ENCODE assay signal across 8 cellular contexts in genomic region chr6:44072959-44073611, GRCh38. TPM values are rescaled to one million over a fixed set of nuclear protein-coding genes. Genes with fewer than 3 reads are reported as not detected.
A peak's percentile ranks its signal among the peaks of the same experiment; 100 is the strongest.
DNase-seq lines count a peak whose midpoint lies in the region; ATAC-seq and TF ChIP-seq lines count a peak whose summit lies in the region.

No MANE protein-coding gene starts in this region.

- TF ChIP-seq CTCF in heart right ventricle (IDR thresholded peaks at IDR 0.05): no peak

- ATAC-seq in heart right ventricle: peak; percentile 70 to 80 (median 72)

- intact Hi-C loops in heart right ventricle (cut with DNase I): loop anchor here in 5 of 10 donors (2.0 to 10.0 kb wide), 10 partner anchors 58 to 468 kb away; partner anchors contain the start of gene VEGFA (in 1 of the 5)

- H3K9me3 ChIP-seq in ES-I3 (ENCODE audit: control insufficient read depth, insufficient read depth, low read length): no peaks in the 10 kb centered on the region
- H3K9me3 ChIP-seq in NT2/D1 (ENCODE audit: insufficient read depth, low read length): no peaks in the 10 kb centered on the region
- no peaks in the 10 kb centered on the region for H3K9me3 ChIP-seq in heart right ventricle

- peaks cover 12% of the 10 kb centered on the region for H3K4me1 ChIP-seq in ES-I3 (ENCODE audit: insufficient read depth, low read length)
- H3K4me1 ChIP-seq in NT2/D1 (ENCODE audit: insufficient read depth, insufficient read length): peaks cover 15% of the 10 kb centered on the region
- H3K4me1 ChIP-seq in heart right ventricle: peaks cover 30 to 54% (median 43%) of the 10 kb centered on the region in 9 donors

- H3K27ac ChIP-seq in heart right ventricle: peak overlapping the region; percentile 72 to 93 (median 84)

- peak overlapping the region; percentile 52; the same call in 1 of the 2 replicates for H3K9ac ChIP-seq in ES-I3 (ENCODE audit: low read depth, low read length)
- H3K9ac ChIP-seq in NT2/D1 (ENCODE audit: insufficient read length, low read depth): peak overlapping the region; percentile 72

- WGBS in heart right ventricle, 2 donors: 2 to 3% methylated on average over 36 to 55 of the region's 55 CpGs

- peak overlapping the region; percentile 37 for H3K4me3 ChIP-seq in NT2/D1 (ENCODE audit: insufficient read length, low read depth)
- peak overlapping the region; percentile 23 to 62 (median 56) for H3K4me3 ChIP-seq in heart right ventricle

- H3K36me3 ChIP-seq in ES-I3 (ENCODE audit: insufficient read depth, low read length): no peaks in the 10 kb centered on the region
- no peaks in the 10 kb centered on the region for H3K36me3 ChIP-seq in NT2/D1 (ENCODE audit: insufficient read depth, insufficient read length, low read length)
- H3K36me3 ChIP-seq in heart right ventricle: no peaks in the 10 kb centered on the region

- H3K27me3 ChIP-seq in NT2/D1 (ENCODE audit: insufficient read depth, insufficient read length) (no peaks in the 10 kb centered on the region), heart right ventricle (peaks cover 0 to 20% (median 0%) of the 10 kb centered on the region in 7 donors)

- DNase-seq in HCEC 1CT: peak; percentile 85
- no peak for DNase-seq in NT2/D1 (ENCODE audit: low read depth, low spot score)
- DNase-seq in activated naive CD4-positive, alpha-beta T cell treated with anti-CD3 and anti-CD28 coated beads, Interleukin-2, amount 50 U/mL, for 16 hours: peak; percentile 82
- peak; percentile 84 to 87 for DNase-seq in heart right ventricle
- peak; percentile 91 for DNase-seq in retina
- DNase-seq in DMS153 (lab: John Stamatoyannopoulos, UW): no peak
- no peak for DNase-seq in foreskin melanocyte

RNA-seq across cellular contexts. Expression of gene MRPL14, which starts 54.2 kb away (rescaled TPM):
- 10 to 100 TPM; 35.1 to 51.5 (median 41.4) TPM for total RNA-seq in heart right ventricle
- polyA plus RNA-seq in heart right ventricle: 10 to 100 TPM; 29.9 to 89.7 TPM

RNA-seq across cellular contexts. Expression of gene TMEM63B, which starts 54.3 kb away (rescaled TPM):
- total RNA-seq in heart right ventricle: 10 to 100 TPM; 32.2 to 67.1 (median 37.6) TPM
- 10 to 100 TPM; 20.3 to 37.4 TPM for polyA plus RNA-seq in heart right ventricle

Comparison
In these comparisons a context has a peak if more than half of its experiments do, and no peak if none do; other contexts are left out.
1. DNase-seq: peak in HCEC 1CT (single experiment), activated naive CD4-positive, alpha-beta T cell treated with anti-CD3 and anti-CD28 coated beads, Interleukin-2, amount 50 U/mL, for 16 hours (single experiment), heart right ventricle (2 of 2) and retina (single experiment); none in NT2/D1 (single experiment), DMS153 (single experiment) and foreskin melanocyte (single experiment).